18 cellular contexts compared by ENCODE assay signal in the genomic region with DNA sequence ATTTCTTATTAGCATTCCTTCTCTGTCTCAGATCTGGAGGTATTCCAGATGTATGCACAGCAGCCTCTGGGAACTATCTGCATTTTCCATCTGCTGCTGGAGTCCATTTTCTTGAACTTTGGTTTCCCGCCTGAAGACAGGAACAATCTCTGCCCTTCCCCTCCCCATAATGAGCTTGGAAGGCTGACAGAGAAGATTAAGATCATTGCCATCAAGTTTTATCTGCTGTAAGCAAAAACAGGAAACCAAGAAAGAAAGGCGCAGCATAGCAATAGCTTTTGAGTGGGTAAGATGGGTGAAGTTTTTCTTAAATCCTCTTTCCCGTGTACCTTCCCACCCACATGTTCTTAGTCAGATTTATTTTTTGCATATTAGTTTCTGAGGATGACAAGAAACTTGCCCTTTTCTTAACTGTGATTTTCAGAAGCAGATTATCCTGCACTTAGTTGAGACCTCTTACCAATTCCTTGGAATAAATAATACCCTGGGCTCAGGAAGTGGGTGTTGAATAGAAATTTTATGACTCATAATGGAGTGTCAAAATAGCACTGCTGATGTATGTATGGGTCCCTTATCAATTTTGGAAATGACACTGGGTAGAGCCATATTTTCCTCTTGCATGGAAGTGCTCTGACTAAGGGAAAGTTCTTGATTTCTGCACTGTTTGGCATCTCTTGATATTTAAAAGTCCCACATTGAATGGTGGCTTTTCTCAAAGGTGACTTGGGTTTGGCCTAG.
DNase-seq lines count a peak whose midpoint lies in the region; ATAC-seq, FAIRE-seq and TF ChIP-seq lines count a peak whose summit lies in the region.
"Had no signal": no experiment of that assay in that cellular context is flagged by ENCODE, and none has a peak within 500 bp of the region (broad histone marks: within the 10 kb centered on the region; RNA-seq: fewer than 3 reads in every experiment).

No MANE protein-coding gene starts in this region.

- CTCF ChIA-PET in T-cell (lab: Charles Lee): no interaction called here
- CTCF ChIA-PET in Caco-2 (lab: Charles Lee): no interaction called here

- FAIRE-seq in small intestine (lab: Jason Lieb, UNC): no peak
- FAIRE-seq: frontal cortex had no signal

- POLR2A ChIA-PET in T-cell (lab: Charles Lee) (no interaction called here), Caco-2 (lab: Charles Lee) (no interaction called here)

- H3K4me1 Mint-ChIP-seq in T-cell: peaks cover 18 to 58% (median 29%) of the 10 kb centered on the region in 3 donors
- no peaks in the 10 kb centered on the region for H3K4me1 Mint-ChIP-seq in Caco-2 (ENCODE audit: low read depth, unreplicated experiment)
- H3K4me1 Mint-ChIP-seq: memory B cell, nephron progenitor cell had no signal

- TF ChIP-seq CTCF in heart right ventricle (IDR thresholded peaks at IDR 0.05) (no peak), fibroblast of mammary gland (conservative IDR thresholded peaks at IDR 0.05; ENCODE audit: control insufficient read depth, insufficient read depth, low read depth, low read length) (no peak), Caco-2 (IDR thresholded peaks at IDR 0.05; ENCODE audit: insufficient read depth in 1 of 2, low read depth in 1 of 2, low read length in 1 of 2, severe bottlenecking in 1 of 2, unreplicated experiment in 1 of 2) (no peak)

- H3K9me3 Mint-ChIP-seq in T-cell (no peaks in the 10 kb centered on the region), Caco-2 (ENCODE audit: unreplicated experiment) (no peaks in the 10 kb centered on the region)
- H3K9me3 Mint-ChIP-seq: effector memory CD8-positive, alpha-beta T cell; memory B cell had no signal

- no TSS peak for BruUV-seq in Caco-2 (replicated peaks; lab: Mats Ljungman, UMichigan)

- H3K4me3 ChIP-seq in heart right ventricle (no peak overlapping the region), fibroblast of mammary gland (ENCODE audit: control insufficient read depth, low read depth, low read length) (no peak overlapping the region), small intestine (ENCODE audit: low read depth in 1 of 2, low read length in 2 of 2) (no peak overlapping the region), Caco-2 (ENCODE audit: low read depth, low read length) (no peak overlapping the region)
- H3K4me3 ChIP-seq: breast epithelium had no signal

- H3K4me1 ChIP-seq in heart right ventricle (peaks cover 0 to 13% (median 4%) of the 10 kb centered on the region in 9 donors), small intestine (ENCODE audit: control insufficient read depth in 2 of 2, insufficient read depth in 1 of 2, low read depth in 1 of 2, low read length in 1 of 2) (no peaks in the 10 kb centered on the region), Caco-2 (no peaks in the 10 kb centered on the region)
- H3K4me1 ChIP-seq: breast epithelium had no signal

- intact Hi-C loops in heart right ventricle (cut with DNase I) (loop anchor here in 3 of 10 donors (10.0 kb wide), 3 partner anchors 247 to 787 kb away; a partner anchor contains a TSS), cardiac septum (cut with DNase I) (no loop called here), Caco-2 (cut with micrococcal nuclease; ENCODE audit: unreplicated experiment) (loop anchor here (10.0 kb wide), 1 partner anchor 507 kb away; no protein-coding TSS in a partner anchor)

- peaks cover 0 to 3% of the 10 kb centered on the region in 2 donors for H3K27me3 Mint-ChIP-seq in T-cell
- no peaks in the 10 kb centered on the region for H3K27me3 Mint-ChIP-seq in Caco-2 (ENCODE audit: insufficient read depth, unreplicated experiment)

- H3K4me3 Mint-ChIP-seq in T-cell (no peak overlapping the region), Caco-2 (ENCODE audit: unreplicated experiment) (no peak overlapping the region)
- H3K4me3 Mint-ChIP-seq: effector memory CD8-positive, alpha-beta T cell; memory B cell; nephron progenitor cell had no signal

- WGBS in heart right ventricle, 2 donors: 41 to 60% methylated on average over 3 of the region's 3 CpGs
- 7 to 27% (median 19%) methylated on average over 3 of the region's 3 CpGs for WGBS in small intestine, 3 donors

- no peaks in the 10 kb centered on the region for H3K9me3 ChIP-seq in heart right ventricle
- no peaks in the 10 kb centered on the region for H3K9me3 ChIP-seq in small intestine (ENCODE audit: control insufficient read depth, low read depth)
- H3K9me3 ChIP-seq in Caco-2: no peaks in the 10 kb centered on the region
- H3K9me3 ChIP-seq: breast epithelium had no signal

- H3K27ac ChIP-seq in heart right ventricle (peak overlapping the region in 8 of 10 donors; percentile 37 to 72 (median 56)), small intestine (ENCODE audit: low read depth in 1 of 2, low read length in 1 of 2) (no peak overlapping the region)
- H3K27ac ChIP-seq: breast epithelium, KMS-11 had no signal

- ATAC-seq in heart right ventricle (peak in 5 of 8 donors; percentile 24 to 66 (median 52)), T-cell (replicated peaks in 1 of 4) (peak; percentile 35 to 71 (median 46))
- ATAC-seq: effector memory CD8-positive, alpha-beta T cell had no signal

- H3K27me3 ChIP-seq in heart right ventricle (peaks cover 0 to 7% (median 0%) of the 10 kb centered on the region in 7 donors), small intestine (ENCODE audit: control insufficient read depth in 2 of 2, insufficient read depth in 2 of 2, low read length in 2 of 2) (no peaks in the 10 kb centered on the region), Caco-2 (replicated peaks; ENCODE audit: control insufficient read depth, insufficient read depth, low read length) (no peaks in the 10 kb centered on the region)

- H3K27ac Mint-ChIP-seq in T-cell: peak overlapping the region; percentile 62 to 85
- no peak overlapping the region for H3K27ac Mint-ChIP-seq in Caco-2 (ENCODE audit: unreplicated experiment)
- H3K27ac Mint-ChIP-seq: effector memory CD8-positive, alpha-beta T cell; memory B cell; nephron progenitor cell had no signal

- no peaks in the 10 kb centered on the region for H3K36me3 ChIP-seq in heart right ventricle
- H3K36me3 ChIP-seq in small intestine (ENCODE audit: control insufficient read depth in 2 of 2, insufficient read depth in 2 of 2, low read length in 2 of 2): no peaks in the 10 kb centered on the region
- H3K36me3 ChIP-seq in Caco-2 (ENCODE audit: control insufficient read depth, insufficient read depth, low read length): no peaks in the 10 kb centered on the region
- H3K36me3 ChIP-seq: breast epithelium had no signal

- H3K36me3 Mint-ChIP-seq in T-cell: no peaks in the 10 kb centered on the region
- H3K36me3 Mint-ChIP-seq in Caco-2 (ENCODE audit: insufficient read depth, unreplicated experiment): no peaks in the 10 kb centered on the region
- H3K36me3 Mint-ChIP-seq: memory B cell had no signal

- DNase-seq in heart right ventricle: no peak
- DNase-seq in cardiac septum (ENCODE audit: low spot score): no peak
- no peak for DNase-seq in T-cell
- peak; percentile 5 for DNase-seq in fibroblast of mammary gland (ENCODE audit: low read depth)
- peak; percentile 31 for DNase-seq in small intestine
- no peak for DNase-seq in effector CD4-positive, alpha-beta T cell
- no peak for DNase-seq in Caco-2
- no peak for DNase-seq in iPS-NIHi11 (ENCODE audit: low spot score)
- DNase-seq: activated CD4-positive, alpha-beta T cell treated with anti-CD3 and anti-CD28 coated beads for 1 hour; effector memory CD8-positive, alpha-beta T cell; NCI-H226; nephron progenitor cell; SHP77 treated with DMSO at 0.1 percent for 48 hours; T-helper 9 cell had no signal

Comparison
In these comparisons a context has a peak if more than half of its experiments do, and no peak if none do; other contexts are left out.
1. DNase-seq: peak in fibroblast of mammary gland (single experiment) and small intestine (single experiment); none in heart right ventricle (0 of 2), cardiac septum (single experiment), T-cell (0 of 34), effector CD4-positive, alpha-beta T cell (single experiment), Caco-2 (0 of 2) and iPS-NIHi11 (single experiment).
2. H3K27ac ChIP-seq: peak in heart right ventricle (8 of 10); none in small intestine (0 of 2).